In genomic region chr9:23826120-23826629, GRCh38 we compare ENCODE assay signal across 2 cellular contexts.
TF ChIP-seq lines count a peak whose summit lies in the region.

Gene ELAVL2 (minus strand): TSS chr9:23826240. CDS start chr9:23762234, 64,006 bp downstream.

TF ChIP-seq in IMR-90, 13 proteins besides CTCF, POLR2A, EP300 and RAD21:
- no peak for TF ChIP-seq CEBPB (IDR thresholded peaks at IDR 0.05; ENCODE audit: low read depth, low read length)
- no peak for TF ChIP-seq NFE2L2 (IDR thresholded peaks at IDR 0.05; ENCODE audit: low read depth, low read length)
- no peak for TF ChIP-seq RFX5 (IDR thresholded peaks at IDR 0.05; ENCODE audit: low read depth, low read length)
- TF ChIP-seq SMC3 (IDR thresholded peaks at IDR 0.05; ENCODE audit: low read depth, low read length) = no peak
- no peak for TF ChIP-seq ELK1 (IDR thresholded peaks at IDR 0.05; ENCODE audit: borderline replicate concordance, low read depth, low read length)
- no peak for TF ChIP-seq MAFK (IDR thresholded peaks at IDR 0.05; ENCODE audit: low read depth, low read length)
- no peak for TF ChIP-seq CHD1 (IDR thresholded peaks at IDR 0.05; ENCODE audit: low read depth, low read length)

TF ChIP-seq in endothelial cell of umbilical vein, 7 proteins besides CTCF, POLR2A, EP300 and RAD21:
- TF ChIP-seq FOS (IDR thresholded peaks at IDR 0.05; ENCODE audit: borderline replicate concordance, insufficient read depth, low read length) (no peak), JUN (IDR thresholded peaks at IDR 0.05; ENCODE audit: borderline replicate concordance, insufficient read depth, insufficient read length, low read depth) (no peak), GATA2 (IDR thresholded peaks at IDR 0.05; ENCODE audit: insufficient read depth, insufficient read length, low read depth, low read length) (no peak), EZH2 (IDR thresholded peaks at IDR 0.05; ENCODE audit: borderline replicate concordance, low read depth, low read length, severe bottlenecking) (no peak), MYC (IDR thresholded peaks at IDR 0.05; ENCODE audit: low read depth, low read length) (no peak), POLR2AphosphoS5 (IDR thresholded peaks at IDR 0.05; ENCODE audit: insufficient read depth, low read depth, low read length) (no peak)
- TF ChIP-seq, protein P1, sequence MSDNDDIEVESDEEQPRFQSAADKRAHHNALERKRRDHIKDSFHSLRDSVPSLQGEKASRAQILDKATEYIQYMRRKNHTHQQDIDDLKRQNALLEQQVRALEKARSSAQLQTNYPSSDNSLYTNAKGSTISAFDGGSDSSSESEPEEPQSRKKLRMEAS (IDR thresholded peaks at IDR 0.05; ENCODE audit: insufficient read depth, insufficient read length) = no peak
